In genomic region chr6:15389079-15389758, GRCh38 we compare ENCODE assay signal across 9 cellular contexts.
DNase-seq lines count a peak whose midpoint lies in the region; ATAC-seq and TF ChIP-seq lines count a peak whose summit lies in the region.
"Had no signal": no experiment of that assay in that cellular context is flagged by ENCODE, and none has a peak within 500 bp of the region (broad histone marks: within the 10 kb centered on the region; RNA-seq: fewer than 3 reads in every experiment).

No MANE protein-coding gene starts in this region.

- H3K9me3 ChIP-seq in MG63: no peaks in the 10 kb centered on the region
- H3K9me3 ChIP-seq: SK-N-SH had no signal

- H3K27me3 Mint-ChIP-seq in CD14-positive monocyte (ENCODE audit: low read depth in 3 of 3): peaks cover 0 to 3% (median 0%) of the 10 kb centered on the region in 3 donors
- H3K27me3 Mint-ChIP-seq in naive thymus-derived CD8-positive, alpha-beta T cell: no peaks in the 10 kb centered on the region

- no peaks in the 10 kb centered on the region for H3K9me3 Mint-ChIP-seq in CD14-positive monocyte
- H3K9me3 Mint-ChIP-seq in naive thymus-derived CD8-positive, alpha-beta T cell: no peaks in the 10 kb centered on the region

- H3K4me3 ChIP-seq in MG63: no peak overlapping the region

- POLR2A ChIA-PET in naive thymus-derived CD8-positive, alpha-beta T cell (lab: Charles Lee): no interaction called here

- ATAC-seq in naive thymus-derived CD8-positive, alpha-beta T cell: peak; percentile 41 to 71
- no peak for ATAC-seq in GM19463 (IDR thresholded peaks at IDR 0.05; ENCODE audit: unreplicated experiment)

- no peak overlapping the region for H3K4me3 Mint-ChIP-seq in CD14-positive monocyte
- H3K4me3 Mint-ChIP-seq in naive thymus-derived CD8-positive, alpha-beta T cell: peak overlapping the region in 7 of 10 donors; percentile 5 to 59 (median 39)

- TF ChIP-seq CTCF in CD14-positive monocyte (IDR thresholded peaks at IDR 0.05): no peak

- H3K4me1 Mint-ChIP-seq in CD14-positive monocyte: peaks cover 73% of the 10 kb centered on the region
- H3K4me1 Mint-ChIP-seq in naive thymus-derived CD8-positive, alpha-beta T cell: peaks cover 46 to 83% (median 73%) of the 10 kb centered on the region in 4 donors

- H3K36me3 Mint-ChIP-seq in CD14-positive monocyte: peaks cover 19 to 57% of the 10 kb centered on the region in 2 donors
- peaks cover 0 to 3% (median 0%) of the 10 kb centered on the region in 3 donors for H3K36me3 Mint-ChIP-seq in naive thymus-derived CD8-positive, alpha-beta T cell

- H3K27me3 ChIP-seq in MG63: no peaks in the 10 kb centered on the region

- H3K27ac Mint-ChIP-seq in CD14-positive monocyte: peak overlapping the region; percentile 36 to 73 (median 67)
- peak overlapping the region in 8 of 10 donors; percentile 4 to 75 (median 54) for H3K27ac Mint-ChIP-seq in naive thymus-derived CD8-positive, alpha-beta T cell

- H3K36me3 ChIP-seq in MG63: no peaks in the 10 kb centered on the region

- DNase-seq in CD14-positive monocyte (ENCODE audit: low spot score) (no peak), MG63 (peak; percentile 31), fibroblast of gingiva (ENCODE audit: low read depth) (peak; percentile 65), NCI-H510A treated with DMSO at 0.1 percent for 48 hours (lab: John Stamatoyannopoulos, UW) (no peak)
- DNase-seq in naive thymus-derived CD8-positive, alpha-beta T cell: no peak
- DNase-seq in stimulated activated naive CD4-positive, alpha-beta T cell treated with Interleukin-2 at 50 U/mL for 16 hours (lab: John Stamatoyannopoulos, UW): no peak
- no peak for DNase-seq in activated effector memory CD4-positive, alpha-beta T cell treated with anti-CD3 and anti-CD28 coated beads, Interleukin-2, amount 50 U/mL, for 16 hours
- DNase-seq: SK-N-SH had no signal

- intact Hi-C loops in CD14-positive monocyte (cut with micrococcal nuclease): loop anchor here in 1 of 2 donors (2.0 kb wide), 1 partner anchor 14 kb away; no protein-coding TSS in a partner anchor

Comparison
In these comparisons a context has a peak if more than half of its experiments do, and no peak if none do; other contexts are left out.
1. DNase-seq: peak in MG63 (single experiment) and fibroblast of gingiva (single experiment); none in CD14-positive monocyte (single experiment), naive thymus-derived CD8-positive, alpha-beta T cell (0 of 10), stimulated activated naive CD4-positive, alpha-beta T cell treated with Interleukin-2 at 50 U/mL for 16 hours (single experiment), NCI-H510A treated with DMSO at 0.1 percent for 48 hours (single experiment) and activated effector memory CD4-positive, alpha-beta T cell treated with anti-CD3 and anti-CD28 coated beads, Interleukin-2, amount 50 U/mL, for 16 hours (single experiment).
2. H3K4me3 Mint-ChIP-seq: peak in naive thymus-derived CD8-positive, alpha-beta T cell (7 of 10); none in CD14-positive monocyte (0 of 2).